Comparison of ENCODE assay signal across 16 cellular contexts in the genomic region with DNA sequence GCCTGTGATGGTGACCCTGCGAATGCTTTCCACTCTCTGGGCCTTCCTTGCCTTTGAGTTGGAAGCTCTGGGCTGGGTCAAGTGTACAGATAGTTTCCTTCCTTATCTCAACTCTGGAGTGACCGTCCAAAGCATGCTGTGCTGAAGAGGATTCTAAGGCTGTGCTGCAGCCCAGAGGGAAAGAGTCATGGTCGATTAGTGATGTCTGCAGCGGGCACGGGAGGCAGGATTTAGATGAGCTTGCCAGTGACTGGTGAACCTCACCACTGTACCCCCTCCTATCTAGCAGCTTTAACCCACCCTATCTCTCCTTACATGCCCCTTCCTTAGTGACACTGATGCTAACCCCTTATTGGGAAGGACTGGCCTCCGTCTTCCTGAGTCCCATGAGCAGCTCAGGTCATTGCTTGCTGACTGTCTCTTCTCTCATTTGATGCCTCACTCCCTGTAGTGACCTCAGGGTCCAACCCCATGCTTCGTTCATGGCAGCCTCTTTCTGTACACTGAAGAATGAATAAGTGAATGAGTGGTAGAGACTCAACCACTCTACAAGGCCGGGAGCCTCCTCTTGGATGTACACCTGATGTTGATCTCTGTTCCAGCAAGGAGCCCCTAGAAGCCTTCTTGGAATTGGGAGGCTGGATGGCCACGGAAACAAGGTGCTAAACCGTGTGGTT. TPM values are rescaled to one million over a fixed set of nuclear protein-coding genes. Genes with fewer than 3 reads are reported as not detected.
DNase-seq lines count a peak whose midpoint lies in the region; ATAC-seq and TF ChIP-seq lines count a peak whose summit lies in the region.
"Had no signal": no experiment of that assay in that cellular context is flagged by ENCODE, and none has a peak within 500 bp of the region (broad histone marks: within the 10 kb centered on the region; RNA-seq: fewer than 3 reads in every experiment).

No MANE protein-coding gene starts in this region.

- peaks cover 15% of the 10 kb centered on the region for H3K27me3 Mint-ChIP-seq in activated naive CD8-positive, alpha-beta T cell treated with anti-CD3 and anti-CD28 coated beads, Interleukin-2, amount 10 ng/mL, durations not matched to agents 7 days and 5 days
- H3K27me3 Mint-ChIP-seq in activated naive CD8-positive, alpha-beta T cell treated with anti-CD3 and anti-CD28 coated beads, Interleukin-2, amount 50 U/mL, for 24 hours, result peaks cover 17% of the 10 kb centered on the region

- H3K27ac ChIP-seq in SJSA1 (peak overlapping the region; percentile 22; the same call in 1 of the 2 replicates), osteoblast (ENCODE audit: low read depth, low read length) (no peak overlapping the region)
- H3K27ac ChIP-seq: HL-60 had no signal

- no peaks in the 10 kb centered on the region for H3K79me2 ChIP-seq in osteoblast (ENCODE audit: insufficient read depth, low read length)

- H3K4me1 Mint-ChIP-seq in activated naive CD8-positive, alpha-beta T cell treated with anti-CD3 and anti-CD28 coated beads, Interleukin-2, amount 10 ng/mL, durations not matched to agents 7 days and 5 days, result peaks cover 4% of the 10 kb centered on the region
- peaks cover 12% of the 10 kb centered on the region for H3K4me1 Mint-ChIP-seq in activated naive CD8-positive, alpha-beta T cell treated with anti-CD3 and anti-CD28 coated beads, Interleukin-2, amount 50 U/mL, for 24 hours

- no peaks in the 10 kb centered on the region for H3K36me3 Mint-ChIP-seq in activated naive CD8-positive, alpha-beta T cell treated with anti-CD3 and anti-CD28 coated beads, Interleukin-2, amount 10 ng/mL, durations not matched to agents 7 days and 5 days
- H3K36me3 Mint-ChIP-seq in activated naive CD8-positive, alpha-beta T cell treated with anti-CD3 and anti-CD28 coated beads, Interleukin-2, amount 50 U/mL, for 24 hours (ENCODE audit: low read depth), result no peaks in the 10 kb centered on the region

- H3K36me3 ChIP-seq in SJSA1 (peaks cover 49% of the 10 kb centered on the region), osteoblast (ENCODE audit: insufficient read depth, low read length) (no peaks in the 10 kb centered on the region)

- no peaks in the 10 kb centered on the region for H3K9me3 Mint-ChIP-seq in activated naive CD8-positive, alpha-beta T cell treated with anti-CD3 and anti-CD28 coated beads, Interleukin-2, amount 10 ng/mL, durations not matched to agents 7 days and 5 days
- no peaks in the 10 kb centered on the region for H3K9me3 Mint-ChIP-seq in activated naive CD8-positive, alpha-beta T cell treated with anti-CD3 and anti-CD28 coated beads, Interleukin-2, amount 50 U/mL, for 24 hours

- no peak overlapping the region for H2AFZ ChIP-seq in osteoblast (ENCODE audit: low read length)

- ATAC-seq in activated naive CD8-positive, alpha-beta T cell treated with anti-CD3 and anti-CD28 coated beads, Interleukin-2, amount 10 ng/mL, durations not matched to agents 7 days and 5 days (ENCODE audit: low read depth), result no peak
- ATAC-seq in activated naive CD8-positive, alpha-beta T cell treated with anti-CD3 and anti-CD28 coated beads, Interleukin-2, amount 50 U/mL, for 24 hours, result no peak
- ATAC-seq: Panc1 had no signal

- H3K27me3 ChIP-seq in SJSA1 (replicated peaks) (no peaks in the 10 kb centered on the region), osteoblast (ENCODE audit: insufficient read depth, low read length) (no peaks in the 10 kb centered on the region)

- no peak for TF ChIP-seq CTCF in osteoblast (IDR thresholded peaks at IDR 0.05; ENCODE audit: extremely low read depth, low read depth, low read length)

- H4K20me1 ChIP-seq in osteoblast (ENCODE audit: insufficient read depth, low read length), result no peaks in the 10 kb centered on the region

- H3K4me2 ChIP-seq in osteoblast (ENCODE audit: insufficient read depth, low read length), result no peak overlapping the region

- POLR2A ChIA-PET in activated naive CD8-positive, alpha-beta T cell treated with anti-CD3 and anti-CD28 coated beads, Interleukin-2, amount 10 ng/mL, durations not matched to agents 7 days and 5 days (lab: Charles Lee), result no interaction called here

- peak overlapping the region; percentile 56 for H3K27ac Mint-ChIP-seq in activated naive CD8-positive, alpha-beta T cell treated with anti-CD3 and anti-CD28 coated beads, Interleukin-2, amount 10 ng/mL, durations not matched to agents 7 days and 5 days
- no peak overlapping the region for H3K27ac Mint-ChIP-seq in activated naive CD8-positive, alpha-beta T cell treated with anti-CD3 and anti-CD28 coated beads, Interleukin-2, amount 50 U/mL, for 24 hours

- H3K9me3 ChIP-seq in SJSA1 (replicated peaks), result no peaks in the 10 kb centered on the region
- no peaks in the 10 kb centered on the region for H3K9me3 ChIP-seq in osteoblast (ENCODE audit: low read depth, low read length)

- H3K4me1 ChIP-seq in SJSA1 (replicated peaks) (peaks cover 73% of the 10 kb centered on the region), osteoblast (ENCODE audit: insufficient read depth, low read length) (no peaks in the 10 kb centered on the region)

- H3K4me3 ChIP-seq in SJSA1, result no peak overlapping the region
- H3K4me3 ChIP-seq in osteoblast (ENCODE audit: insufficient read depth, low read length), result no peak overlapping the region

- no peak overlapping the region for H3K4me3 Mint-ChIP-seq in activated naive CD8-positive, alpha-beta T cell treated with anti-CD3 and anti-CD28 coated beads, Interleukin-2, amount 10 ng/mL, durations not matched to agents 7 days and 5 days
- H3K4me3 Mint-ChIP-seq in activated naive CD8-positive, alpha-beta T cell treated with anti-CD3 and anti-CD28 coated beads, Interleukin-2, amount 50 U/mL, for 24 hours, result no peak overlapping the region

- DNase-seq in activated naive CD8-positive, alpha-beta T cell treated with anti-CD3 and anti-CD28 coated beads, Interleukin-2, amount 10 ng/mL, durations not matched to agents 7 days and 5 days, result no peak
- no peak for DNase-seq in activated naive CD8-positive, alpha-beta T cell treated with anti-CD3 and anti-CD28 coated beads, Interleukin-2, amount 50 U/mL, for 24 hours
- no peak for DNase-seq in SJSA1 (ENCODE audit: low read depth in 1 of 2, low spot score in 2 of 2)
- DNase-seq in osteoblast (ENCODE audit: insufficient read length, low spot score, missing footprints), result peak; percentile 78
- no peak for DNase-seq in activated gamma-delta T cell (lab: John Stamatoyannopoulos, UW)
- DNase-seq in kidney glomerular epithelial cell (lab: John Stamatoyannopoulos, UW), result no peak
- DNase-seq in UCSD-AML1 (lab: John Stamatoyannopoulos, UW; ENCODE audit: unreplicated experiment), result no peak
- DNase-seq: AML-193; EL; GF-D8; KG1; NCI-H1436; NCI-H1930; NK-92 treated with Interleukin-12 subunit alpha and Interleukin-12 subunit beta, amount 100 ng/mL, for 24 hours had no signal

RNA-seq across cellular contexts. Expression of a gene that starts 6.7 kb away (rescaled TPM):
- total RNA-seq in activated naive CD8-positive, alpha-beta T cell treated with anti-CD3 and anti-CD28 coated beads, Interleukin-2, amount 10 ng/mL, durations not matched to agents 7 days and 5 days, result under 1 TPM; 0.20 to 0.22 TPM
- 68.9 and 82.5 TPM in 2 replicates for total RNA-seq in SJSA1 (2014; rRNA removed; shearing (Covaris generic))
- 0.29 and 0.72 TPM in 2 replicates for total RNA-seq in osteoblast

Comparison
In these comparisons a context has a peak if more than half of its experiments do, and no peak if none do; other contexts are left out.
1. RNA of a gene that starts 6.7 kb away (total RNA-seq): 68.9 to 82.5 TPM in SJSA1; 0.29 to 0.72 TPM in osteoblast and 0.20 to 0.22 TPM in activated naive CD8-positive, alpha-beta T cell treated with anti-CD3 and anti-CD28 coated beads, Interleukin-2, amount 10 ng/mL, durations not matched to agents 7 days and 5 days; every median in the first group is over 10 times any median in the second.